In the genomic region with DNA sequence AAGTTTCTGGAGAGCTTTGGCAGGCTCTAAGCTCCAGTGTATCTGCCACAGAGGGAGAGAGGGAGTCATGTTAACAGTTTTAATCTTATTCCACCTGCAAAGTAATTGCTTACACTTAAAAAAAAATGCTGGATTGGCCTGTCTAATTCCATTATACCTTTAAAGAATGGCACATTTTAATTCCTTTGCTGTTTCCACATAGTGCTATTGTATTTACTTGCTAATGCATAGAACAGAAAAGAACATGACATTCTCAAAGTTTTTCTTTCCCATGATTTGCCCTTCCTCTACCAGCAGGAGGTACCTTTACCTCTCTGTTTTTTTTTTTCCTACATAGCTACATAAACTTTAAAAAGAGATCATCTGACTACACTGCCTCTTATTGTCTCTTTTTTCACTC, we compare ENCODE assay signal across 1 cellular context.
TF ChIP-seq lines count a peak whose summit lies in the region.

No MANE protein-coding gene starts in this region.

TF ChIP-seq in GM23338, 12 proteins besides CTCF, POLR2A, EP300 and RAD21 (continued from another document):
- TF ChIP-seq, protein P1, sequence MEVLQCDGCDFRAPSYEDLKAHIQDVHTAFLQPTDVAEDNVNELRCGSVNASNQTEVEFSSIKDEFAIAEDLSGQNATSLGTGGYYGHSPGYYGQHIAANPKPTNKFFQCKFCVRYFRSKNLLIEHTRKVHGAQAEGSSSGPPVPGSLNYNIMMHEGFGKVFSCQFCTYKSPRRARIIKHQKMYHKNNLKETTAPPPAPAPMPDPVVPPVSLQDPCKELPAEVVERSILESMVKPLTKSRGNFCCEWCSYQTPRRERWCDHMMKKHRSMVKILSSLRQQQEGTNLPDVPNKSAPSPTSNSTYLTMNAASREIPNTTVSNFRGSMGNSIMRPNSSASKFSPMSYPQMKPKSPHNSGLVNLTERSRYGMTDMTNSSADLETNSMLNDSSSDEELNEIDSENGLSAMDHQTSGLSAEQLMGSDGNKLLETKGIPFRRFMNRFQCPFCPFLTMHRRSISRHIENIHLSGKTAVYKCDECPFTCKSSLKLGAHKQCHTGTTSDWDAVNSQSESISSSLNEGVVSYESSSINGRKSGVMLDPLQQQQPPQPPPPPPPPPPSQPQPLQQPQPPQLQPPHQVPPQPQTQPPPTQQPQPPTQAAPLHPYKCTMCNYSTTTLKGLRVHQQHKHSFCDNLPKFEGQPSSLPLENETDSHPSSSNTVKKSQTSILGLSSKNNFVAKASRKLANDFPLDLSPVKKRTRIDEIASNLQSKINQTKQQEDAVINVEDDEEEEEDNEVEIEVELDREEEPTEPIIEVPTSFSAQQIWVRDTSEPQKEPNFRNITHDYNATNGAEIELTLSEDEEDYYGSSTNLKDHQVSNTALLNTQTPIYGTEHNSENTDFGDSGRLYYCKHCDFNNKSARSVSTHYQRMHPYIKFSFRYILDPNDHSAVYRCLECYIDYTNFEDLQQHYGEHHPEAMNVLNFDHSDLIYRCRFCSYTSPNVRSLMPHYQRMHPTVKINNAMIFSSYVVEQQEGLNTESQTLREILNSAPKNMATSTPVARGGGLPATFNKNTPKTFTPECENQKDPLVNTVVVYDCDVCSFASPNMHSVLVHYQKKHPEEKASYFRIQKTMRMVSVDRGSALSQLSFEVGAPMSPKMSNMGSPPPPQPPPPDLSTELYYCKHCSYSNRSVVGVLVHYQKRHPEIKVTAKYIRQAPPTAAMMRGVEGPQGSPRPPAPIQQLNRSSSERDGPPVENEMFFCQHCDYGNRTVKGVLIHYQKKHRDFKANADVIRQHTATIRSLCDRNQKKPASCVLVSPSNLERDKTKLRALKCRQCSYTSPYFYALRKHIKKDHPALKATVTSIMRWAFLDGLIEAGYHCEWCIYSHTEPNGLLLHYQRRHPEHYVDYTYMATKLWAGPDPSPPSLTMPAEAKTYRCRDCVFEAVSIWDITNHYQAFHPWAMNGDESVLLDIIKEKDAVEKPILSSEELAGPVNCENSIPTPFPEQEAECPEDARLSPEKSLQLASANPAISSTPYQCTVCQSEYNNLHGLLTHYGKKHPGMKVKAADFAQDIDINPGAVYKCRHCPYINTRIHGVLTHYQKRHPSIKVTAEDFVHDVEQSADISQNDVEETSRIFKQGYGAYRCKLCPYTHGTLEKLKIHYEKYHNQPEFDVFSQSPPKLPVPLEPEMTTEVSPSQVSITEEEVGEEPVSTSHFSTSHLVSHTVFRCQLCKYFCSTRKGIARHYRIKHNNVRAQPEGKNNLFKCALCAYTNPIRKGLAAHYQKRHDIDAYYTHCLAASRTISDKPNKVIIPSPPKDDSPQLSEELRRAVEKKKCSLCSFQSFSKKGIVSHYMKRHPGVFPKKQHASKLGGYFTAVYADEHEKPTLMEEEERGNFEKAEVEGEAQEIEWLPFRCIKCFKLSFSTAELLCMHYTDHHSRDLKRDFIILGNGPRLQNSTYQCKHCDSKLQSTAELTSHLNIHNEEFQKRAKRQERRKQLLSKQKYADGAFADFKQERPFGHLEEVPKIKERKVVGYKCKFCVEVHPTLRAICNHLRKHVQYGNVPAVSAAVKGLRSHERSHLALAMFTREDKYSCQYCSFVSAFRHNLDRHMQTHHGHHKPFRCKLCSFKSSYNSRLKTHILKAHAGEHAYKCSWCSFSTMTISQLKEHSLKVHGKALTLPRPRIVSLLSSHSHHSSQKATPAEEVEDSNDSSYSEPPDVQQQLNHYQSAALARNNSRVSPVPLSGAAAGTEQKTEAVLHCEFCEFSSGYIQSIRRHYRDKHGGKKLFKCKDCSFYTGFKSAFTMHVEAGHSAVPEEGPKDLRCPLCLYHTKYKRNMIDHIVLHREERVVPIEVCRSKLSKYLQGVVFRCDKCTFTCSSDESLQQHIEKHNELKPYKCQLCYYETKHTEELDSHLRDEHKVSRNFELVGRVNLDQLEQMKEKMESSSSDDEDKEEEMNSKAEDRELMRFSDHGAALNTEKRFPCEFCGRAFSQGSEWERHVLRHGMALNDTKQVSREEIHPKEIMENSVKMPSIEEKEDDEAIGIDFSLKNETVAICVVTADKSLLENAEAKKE (CRISPR knock-in tag; IDR thresholded peaks at IDR 0.05), result no peak
- TF ChIP-seq EZH2 (IDR thresholded peaks at IDR 0.05; ENCODE audit: low read depth, unreplicated experiment) (no peak), ZNF114 (CRISPR knock-in tag; IDR thresholded peaks at IDR 0.05) (no peak), POLR2AphosphoS5 (IDR thresholded peaks at IDR 0.05; ENCODE audit: low read depth) (no peak), JUNB (IDR thresholded peaks at IDR 0.05; ENCODE audit: unreplicated experiment) (no peak), EZH2phosphoT487 (IDR thresholded peaks at IDR 0.05; ENCODE audit: unreplicated experiment) (no peak), CREB1 (CRISPR knock-in tag; IDR thresholded peaks at IDR 0.05; ENCODE audit: low read depth) (no peak)
